In genomic region chr14:54489318-54489683, GRCh38 we compare ENCODE assay signal across 8 cellular contexts. TPM values are rescaled to one million over a fixed set of nuclear protein-coding genes. Genes with fewer than 3 reads are reported as not detected.
DNase-seq lines count a peak whose midpoint lies in the region; ATAC-seq and TF ChIP-seq lines count a peak whose summit lies in the region.

No MANE protein-coding gene starts in this region.

- H3K4me3 ChIP-seq in CD4-positive, CD25-positive, alpha-beta regulatory T cell (ENCODE audit: low read depth, low read length), result peak overlapping the region; percentile 89
- H3K4me3 ChIP-seq in brain microvascular endothelial cell (ENCODE audit: low read depth, low read length) (peak overlapping the region; percentile 76), mucosa of descending colon (peak overlapping the region; percentile 95)

- peaks cover 46% of the 10 kb centered on the region for H3K4me1 ChIP-seq in CD4-positive, CD25-positive, alpha-beta regulatory T cell (ENCODE audit: control insufficient read depth, insufficient read depth, low read length, poor library complexity, severe bottlenecking)
- peaks cover 38% of the 10 kb centered on the region for H3K4me1 ChIP-seq in mucosa of descending colon (ENCODE audit: low read depth)

- in situ Hi-C loops in brain microvascular endothelial cell (cut with HindIII; ENCODE audit: low pct_ligation_motif_present, low sequenced_read_pairs) (no loop called here), KBM-7 (cut with MboI; ENCODE audit: low pct_unique_long_range_greater_than_20kb, low sequenced_read_pairs) (no loop called here)

- TF ChIP-seq CTCF in brain microvascular endothelial cell (IDR thresholded peaks at IDR 0.05; ENCODE audit: low read depth, low read length, missing control alignments), result no peak
- TF ChIP-seq CTCF in mucosa of descending colon (IDR thresholded peaks at IDR 0.05), result no peak

- H3K4me3 Mint-ChIP-seq in CD4-positive, CD25-positive, alpha-beta regulatory T cell, result peak overlapping the region; percentile 92 to 94 (median 92)

- H3K27me3 ChIP-seq in CD4-positive, CD25-positive, alpha-beta regulatory T cell (ENCODE audit: control insufficient read depth, insufficient read depth, low read length), result no peaks in the 10 kb centered on the region
- no peaks in the 10 kb centered on the region for H3K27me3 ChIP-seq in brain microvascular endothelial cell (replicated peaks)

- no peak for ATAC-seq in CD4-positive, CD25-positive, alpha-beta regulatory T cell (ENCODE audit: low read depth in 2 of 2)
- peak; percentile 13 for ATAC-seq in HG02981 (IDR thresholded peaks at IDR 0.05; ENCODE audit: unreplicated experiment)
- ATAC-seq in mucosa of descending colon, result no peak
- ATAC-seq in HG03442 (IDR thresholded peaks at IDR 0.05; ENCODE audit: unreplicated experiment), result no peak

- intact Hi-C loops in mucosa of descending colon (cut with DNase I, micrococcal nuclease), result no loop called here

- peaks cover 0 to 3% (median 0%) of the 10 kb centered on the region in 7 donors for H3K9me3 Mint-ChIP-seq in CD4-positive, CD25-positive, alpha-beta regulatory T cell

- H3K27me3 Mint-ChIP-seq in CD4-positive, CD25-positive, alpha-beta regulatory T cell, result peaks cover 4% of the 10 kb centered on the region

- H3K4me1 Mint-ChIP-seq in CD4-positive, CD25-positive, alpha-beta regulatory T cell, result peaks cover 38 to 59% (median 46%) of the 10 kb centered on the region in 4 donors

- peak overlapping the region; percentile 96 to 97 (median 97) for H3K27ac Mint-ChIP-seq in CD4-positive, CD25-positive, alpha-beta regulatory T cell

- peaks cover 3% of the 10 kb centered on the region for H3K36me3 Mint-ChIP-seq in CD4-positive, CD25-positive, alpha-beta regulatory T cell

- H3K9me3 ChIP-seq in CD4-positive, CD25-positive, alpha-beta regulatory T cell (ENCODE audit: control insufficient read depth in 2 of 2, low read length in 2 of 2), result no peaks in the 10 kb centered on the region
- no peaks in the 10 kb centered on the region for H3K9me3 ChIP-seq in mucosa of descending colon

- no peak for DNase-seq in CD4-positive, CD25-positive, alpha-beta regulatory T cell
- DNase-seq in brain microvascular endothelial cell, result no peak
- no peak for DNase-seq in mucosa of descending colon
- no peak for DNase-seq in NCI-H2227 (lab: John Stamatoyannopoulos, UW; ENCODE audit: unreplicated experiment)
- DNase-seq in KBM-7, result no peak
- no peak for DNase-seq in NOMO-1 treated with DMSO at 0.1 percent for 48 hours (lab: John Stamatoyannopoulos, UW; ENCODE audit: unreplicated experiment)

- no peaks in the 10 kb centered on the region for H3K36me3 ChIP-seq in CD4-positive, CD25-positive, alpha-beta regulatory T cell (ENCODE audit: control insufficient read depth, insufficient read depth, low read length)
- H3K36me3 ChIP-seq in brain microvascular endothelial cell (replicated peaks) (no peaks in the 10 kb centered on the region), mucosa of descending colon (ENCODE audit: low read depth) (no peaks in the 10 kb centered on the region)

- peak overlapping the region; percentile 85 for H3K27ac ChIP-seq in CD4-positive, CD25-positive, alpha-beta regulatory T cell (ENCODE audit: insufficient read depth, low read length, poor library complexity, severe bottlenecking)
- H3K27ac ChIP-seq in brain microvascular endothelial cell, result peak overlapping the region; percentile 34

RNA-seq across cellular contexts. Expression of gene GMFB, which starts 0.5 kb away (rescaled TPM):
- total RNA-seq in CD4-positive, CD25-positive, alpha-beta regulatory T cell, result 30.7 TPM
- 10 to 100 TPM; 16.3 to 25.9 (median 19.4) TPM for polyA plus RNA-seq in CD4-positive, CD25-positive, alpha-beta regulatory T cell
- 10 to 100 TPM; 55.7 to 74.4 (median 57.5) TPM for total RNA-seq in mucosa of descending colon

RNA-seq across cellular contexts. Expression of gene CGRRF1, which starts 20.4 kb away (rescaled TPM):
- total RNA-seq in CD4-positive, CD25-positive, alpha-beta regulatory T cell, result 27.7 TPM
- polyA plus RNA-seq in CD4-positive, CD25-positive, alpha-beta regulatory T cell, result 10 to 100 TPM; 31.1 to 45.6 (median 33.4) TPM
- total RNA-seq in mucosa of descending colon, result 10 to 100 TPM; 17.0 to 25.2 (median 22.5) TPM

RNA-seq across cellular contexts. Expression of gene CNIH1, which starts 48.1 kb away (rescaled TPM):
- total RNA-seq in CD4-positive, CD25-positive, alpha-beta regulatory T cell, result 40.5 TPM
- 100 to 1,000 TPM in 2 of 4 donors, 10 to 100 TPM in 2; 81.2 to 112 (median 102) TPM for polyA plus RNA-seq in CD4-positive, CD25-positive, alpha-beta regulatory T cell
- 100 to 1,000 TPM in 2 of 3 donors, 10 to 100 TPM in 1; 99.9 to 115 (median 101) TPM for total RNA-seq in mucosa of descending colon
